In genomic region chr19:38899447-38900219, GRCh38 we compare ENCODE assay signal across 1 cellular context.
TF ChIP-seq lines count a peak whose summit lies in the region.

NFKBIB (plus strand) TSS chr19:38899969; CDS start chr19:38900033, 64 bp downstream.
SIRT2 (minus strand) TSS chr19:38899618; CDS start chr19:38899521, 97 bp downstream.

TF ChIP-seq in K562, 482 proteins besides CTCF, POLR2A, EP300 and RAD21 (continued from another document and continues in another):
- no peak for TF ChIP-seq ZNF282 (CRISPR knock-in tag; IDR thresholded peaks at IDR 0.05)
- TF ChIP-seq RBM39 (optimal IDR thresholded peaks at IDR 0.05; ENCODE audit: low read depth, low read length), result no peak
- peak; percentile 30 for TF ChIP-seq NFIC (IDR thresholded peaks at IDR 0.05)
- TF ChIP-seq PCBP1 (IDR thresholded peaks at IDR 0.05; ENCODE audit: low read depth, low read length, poor library complexity, severe bottlenecking), result no peak
- TF ChIP-seq FOXA3 (CRISPR knock-in tag; conservative IDR thresholded peaks at IDR 0.05 in 1 of 2, IDR thresholded peaks at IDR 0.05 in 1 of 2), result no peak
- peak; percentile 39 for TF ChIP-seq RBM25 (IDR thresholded peaks at IDR 0.05; ENCODE audit: low read depth, low read length, severe bottlenecking)
- no peak for TF ChIP-seq NR0B1 (IDR thresholded peaks at IDR 0.05; ENCODE audit: partially characterized antibody)
- 0 out of 2 replicates have a peak, but pooled peaks have one; percentile 41 for TF ChIP-seq E2F4 (CRISPR knock-in tag; IDR thresholded peaks at IDR 0.05; ENCODE audit: low read depth)
- TF ChIP-seq SNAPC5 (CRISPR knock-in tag; IDR thresholded peaks at IDR 0.05), result no peak
- TF ChIP-seq ZNF384 (IDR thresholded peaks at IDR 0.05; ENCODE audit: low read depth, low read length), result no peak
- TF ChIP-seq RAD51 (IDR thresholded peaks at IDR 0.05; ENCODE audit: borderline replicate concordance, low read depth), result peak; percentile 74
- peak; percentile 10 for TF ChIP-seq ZFP36 (IDR thresholded peaks at IDR 0.05; ENCODE audit: low read depth, low read length, partially characterized antibody)
- TF ChIP-seq GATA2 (CRISPR knock-in tag; IDR thresholded peaks at IDR 0.05), result peak; percentile 69; the same call in 1 of the 2 replicates
- TF ChIP-seq SLC30A9 (CRISPR knock-in tag; IDR thresholded peaks at IDR 0.05), result no peak
- TF ChIP-seq SNIP1 (IDR thresholded peaks at IDR 0.05; ENCODE audit: low read depth), result no peak
- TF ChIP-seq KAT8 (IDR thresholded peaks at IDR 0.05; ENCODE audit: low read depth), result no peak
- no peak for TF ChIP-seq GATAD2B (IDR thresholded peaks at IDR 0.05; ENCODE audit: borderline replicate concordance)
- no peak for TF ChIP-seq POLR3A (IDR thresholded peaks at IDR 0.05; ENCODE audit: borderline replicate concordance, extremely low read depth, insufficient read depth, insufficient read length)
- TF ChIP-seq ATF3 (IDR thresholded peaks at IDR 0.05), result peak; percentile 35; the same call in 1 of the 2 replicates
- TF ChIP-seq ATF3 (CRISPR knock-in tag; conservative IDR thresholded peaks at IDR 0.05), result no peak; the same call in 1 of the 2 replicates
- TF ChIP-seq KLF16 (IDR thresholded peaks at IDR 0.05), result 0 out of 2 replicates have a peak, but pooled peaks have one; percentile 24
- no peak for TF ChIP-seq DPF2 (IDR thresholded peaks at IDR 0.05)
- peak; percentile 4; the same call in 1 of the 2 replicates for TF ChIP-seq TEAD2 (tag; IDR thresholded peaks at IDR 0.05)
- TF ChIP-seq ZNF561 (CRISPR knock-in tag; conservative IDR thresholded peaks at IDR 0.05), result no peak
- no peak for TF ChIP-seq NFXL1 (CRISPR knock-in tag; IDR thresholded peaks at IDR 0.05)
- TF ChIP-seq ZNF41 (CRISPR knock-in tag; conservative IDR thresholded peaks at IDR 0.05), result no peak
- no peak; the same call in 1 of the 2 replicates for TF ChIP-seq ZNF197 (CRISPR knock-in tag; IDR thresholded peaks at IDR 0.05; ENCODE audit: low read depth)
- TF ChIP-seq CREB1 (IDR thresholded peaks at IDR 0.05), result peak; percentile 99
- TF ChIP-seq CREB1 (CRISPR knock-in tag; IDR thresholded peaks at IDR 0.05), result peak; percentile 98
- TF ChIP-seq MAFG (tag; conservative IDR thresholded peaks at IDR 0.05), result peak; percentile 26; the same call in 1 of the 2 replicates
- TF ChIP-seq ZNF445 (CRISPR knock-in tag; IDR thresholded peaks at IDR 0.05; ENCODE audit: low read depth), result no peak
- TF ChIP-seq, protein P1, sequence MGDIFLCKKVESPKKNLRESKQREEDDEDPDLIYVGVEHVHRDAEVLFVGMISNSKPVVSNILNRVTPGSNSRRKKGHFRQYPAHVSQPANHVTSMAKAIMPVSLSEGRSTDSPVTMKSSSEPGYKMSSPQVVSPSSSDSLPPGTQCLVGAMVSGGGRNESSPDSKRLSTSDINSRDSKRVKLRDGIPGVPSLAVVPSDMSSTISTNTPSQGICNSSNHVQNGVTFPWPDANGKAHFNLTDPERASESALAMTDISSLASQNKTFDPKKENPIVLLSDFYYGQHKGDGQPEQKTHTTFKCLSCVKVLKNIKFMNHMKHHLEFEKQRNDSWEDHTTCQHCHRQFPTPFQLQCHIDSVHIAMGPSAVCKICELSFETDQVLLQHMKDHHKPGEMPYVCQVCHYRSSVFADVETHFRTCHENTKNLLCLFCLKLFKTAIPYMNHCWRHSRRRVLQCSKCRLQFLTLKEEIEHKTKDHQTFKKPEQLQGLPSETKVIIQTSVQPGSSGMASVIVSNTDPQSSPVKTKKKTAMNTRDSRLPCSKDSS (IDR thresholded peaks at IDR 0.05; ENCODE audit: low read depth, partially characterized antibody), result no peak
- peak; percentile 58; the same call in 1 of the 2 replicates for TF ChIP-seq CEBPG (CRISPR knock-in tag; IDR thresholded peaks at IDR 0.05)
- no peak; a peak in 2 of 4 replicates for TF ChIP-seq CEBPG (tag; conservative IDR thresholded peaks at IDR 0.05 in 1 of 2, IDR thresholded peaks at IDR 0.05 in 1 of 2)
- TF ChIP-seq, protein P2, sequence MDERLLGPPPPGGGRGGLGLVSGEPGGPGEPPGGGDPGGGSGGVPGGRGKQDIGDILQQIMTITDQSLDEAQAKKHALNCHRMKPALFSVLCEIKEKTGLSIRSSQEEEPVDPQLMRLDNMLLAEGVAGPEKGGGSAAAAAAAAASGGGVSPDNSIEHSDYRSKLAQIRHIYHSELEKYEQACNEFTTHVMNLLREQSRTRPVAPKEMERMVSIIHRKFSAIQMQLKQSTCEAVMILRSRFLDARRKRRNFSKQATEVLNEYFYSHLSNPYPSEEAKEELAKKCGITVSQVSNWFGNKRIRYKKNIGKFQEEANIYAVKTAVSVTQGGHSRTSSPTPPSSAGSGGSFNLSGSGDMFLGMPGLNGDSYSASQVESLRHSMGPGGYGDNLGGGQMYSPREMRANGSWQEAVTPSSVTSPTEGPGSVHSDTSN (CRISPR knock-in tag; IDR thresholded peaks at IDR 0.05; ENCODE audit: low read depth), result peak; percentile 28; the same call in 1 of the 2 replicates
- TF ChIP-seq, protein P2 (tag; conservative IDR thresholded peaks at IDR 0.05; ENCODE audit: low read depth), result no peak
- TF ChIP-seq NFIX (CRISPR knock-in tag; IDR thresholded peaks at IDR 0.05; ENCODE audit: low read depth), result no peak
- TF ChIP-seq GTF3C2 (IDR thresholded peaks at IDR 0.05; ENCODE audit: borderline replicate concordance, extremely low read depth, insufficient read length), result no peak
- TF ChIP-seq HEY1 (CRISPR knock-in tag; IDR thresholded peaks at IDR 0.05; ENCODE audit: borderline replicate concordance), result no peak
- TF ChIP-seq ZNF76 (CRISPR knock-in tag; IDR thresholded peaks at IDR 0.05; ENCODE audit: borderline replicate concordance), result no peak
- TF ChIP-seq HCFC1 (IDR thresholded peaks at IDR 0.05; ENCODE audit: low read depth, low read length), result peak; percentile 100
- TF ChIP-seq BCOR (IDR thresholded peaks at IDR 0.05), result no peak
- TF ChIP-seq ZNF77 (CRISPR knock-in tag; IDR thresholded peaks at IDR 0.05), result no peak
- TF ChIP-seq, protein P3, sequence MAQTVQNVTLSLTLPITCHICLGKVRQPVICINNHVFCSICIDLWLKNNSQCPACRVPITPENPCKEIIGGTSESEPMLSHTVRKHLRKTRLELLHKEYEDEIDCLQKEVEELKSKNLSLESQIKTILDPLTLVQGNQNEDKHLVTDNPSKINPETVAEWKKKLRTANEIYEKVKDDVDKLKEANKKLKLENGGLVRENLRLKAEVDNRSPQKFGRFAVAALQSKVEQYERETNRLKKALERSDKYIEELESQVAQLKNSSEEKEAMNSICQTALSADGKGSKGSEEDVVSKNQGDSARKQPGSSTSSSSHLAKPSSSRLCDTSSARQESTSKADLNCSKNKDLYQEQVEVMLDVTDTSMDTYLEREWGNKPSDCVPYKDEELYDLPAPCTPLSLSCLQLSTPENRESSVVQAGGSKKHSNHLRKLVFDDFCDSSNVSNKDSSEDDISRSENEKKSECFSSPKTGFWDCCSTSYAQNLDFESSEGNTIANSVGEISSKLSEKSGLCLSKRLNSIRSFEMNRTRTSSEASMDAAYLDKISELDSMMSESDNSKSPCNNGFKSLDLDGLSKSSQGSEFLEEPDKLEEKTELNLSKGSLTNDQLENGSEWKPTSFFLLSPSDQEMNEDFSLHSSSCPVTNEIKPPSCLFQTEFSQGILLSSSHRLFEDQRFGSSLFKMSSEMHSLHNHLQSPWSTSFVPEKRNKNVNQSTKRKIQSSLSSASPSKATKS (CRISPR knock-in tag; IDR thresholded peaks at IDR 0.05), result no peak
- TF ChIP-seq YY1 (IDR thresholded peaks at IDR 0.05; ENCODE audit: borderline replicate concordance in 1 of 3, control insufficient read depth in 1 of 3, extremely low read depth in 1 of 3, insufficient read depth in 3 of 3, insufficient read length in 1 of 3, insufficient replicate concordance in 2 of 3, low read depth in 1 of 3, low read length in 2 of 3), result peak; percentile 95 to 99 (median 99)
- TF ChIP-seq PHTF2 (CRISPR knock-in tag; IDR thresholded peaks at IDR 0.05), result no peak
- no peak for TF ChIP-seq TRIM28 (IDR thresholded peaks at IDR 0.05)
- peak; percentile 96 for TF ChIP-seq E2F1 (CRISPR knock-in tag; IDR thresholded peaks at IDR 0.05)
- peak; percentile 68 for TF ChIP-seq TBP (optimal IDR thresholded peaks at IDR 0.05; ENCODE audit: low read depth, low read length)
- TF ChIP-seq POLR2AphosphoS2 (IDR thresholded peaks at IDR 0.05; ENCODE audit: low read length), result no peak
- peak; percentile 95 for TF ChIP-seq CXXC5 (CRISPR knock-in tag; IDR thresholded peaks at IDR 0.05)
